In the genomic region with DNA sequence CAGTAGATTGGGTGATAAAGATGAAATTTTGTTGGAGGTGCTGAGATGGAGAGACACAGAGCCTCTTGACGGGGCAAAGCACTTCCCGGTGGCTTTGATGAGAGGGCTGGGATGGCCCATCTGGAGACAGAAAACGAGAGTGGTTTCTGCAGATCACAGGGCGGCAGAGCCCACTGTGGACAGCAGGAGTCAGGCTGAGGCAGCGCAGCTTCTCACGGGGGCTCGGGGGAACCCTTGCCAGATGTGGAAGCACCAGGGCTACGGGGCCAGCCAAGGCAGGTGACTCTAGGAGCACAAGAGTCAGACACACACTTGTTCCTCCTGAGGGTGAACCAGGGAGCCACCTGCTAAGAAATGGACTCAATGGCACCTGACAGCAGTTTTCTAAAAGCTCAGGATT, we compare ENCODE assay signal across 19 cellular contexts.
DNase-seq lines count a peak whose midpoint lies in the region; ATAC-seq and TF ChIP-seq lines count a peak whose summit lies in the region.
"Had no signal": no experiment of that assay in that cellular context is flagged by ENCODE, and none has a peak within 500 bp of the region (broad histone marks: within the 10 kb centered on the region; RNA-seq: fewer than 3 reads in every experiment).

No MANE protein-coding gene starts in this region.

- H3K4me3 ChIP-seq in RWPE2 (ENCODE audit: severe bottlenecking) (no peak overlapping the region), psoas muscle (no peak overlapping the region)

- no peaks in the 10 kb centered on the region for H3K23me2 ChIP-seq in H9 (ENCODE audit: insufficient read length, low read depth, low read length, poor library complexity, severe bottlenecking)

- H3K23ac ChIP-seq in H9 (ENCODE audit: insufficient read length, low read depth, low read length) = no peak overlapping the region

- DNase-seq in H9 (no peak), RWPE2 (ENCODE audit: low spot score) (peak; percentile 24), left lobe of liver (ENCODE audit: low spot score) (peak; percentile 18), sciatic nerve (ENCODE audit: low spot score) (peak; percentile 35), CD1c-positive myeloid dendritic cell (ENCODE audit: extremely low spot score) (no peak), activated gamma-delta T cell treated with Interleukin-2 at 50 U/mL for 16 hours (no peak), psoas muscle (no peak), cortex of kidney (lab: John Stamatoyannopoulos, UW) (no peak)
- DNase-seq: CD4-positive, CD25-positive, alpha-beta regulatory T cell; DMS153; MM.1S; NCI-H1092 treated with DMSO at 0.1 percent for 48 hours; NCI-H1694 treated with DMSO at 0.1 percent for 48 hours; NCI-H2107; NCI-H2227 treated with DMSO at 0.1 percent for 48 hours; NCI-H524 treated with DMSO at 0.1 percent for 48 hours; SIG-M5 had no signal

- peaks cover 0 to 3% of the 10 kb centered on the region in 2 experiments; a peak in 1 of 4 replicates for H3K4me1 Mint-ChIP-seq in H9
- H3K4me1 Mint-ChIP-seq: CD4-positive, CD25-positive, alpha-beta regulatory T cell had no signal

- H2BK5ac ChIP-seq in H9 (ENCODE audit: insufficient read length, low read length) = no peak overlapping the region

- H3K4me1 ChIP-seq in H9 (ENCODE audit: insufficient read depth, low read length) (no peaks in the 10 kb centered on the region), RWPE2 (ENCODE audit: insufficient read depth, poor library complexity, severe bottlenecking) (no peaks in the 10 kb centered on the region), psoas muscle (no peaks in the 10 kb centered on the region)
- H3K4me1 ChIP-seq: Caco-2 had no signal

- H3K9me3 ChIP-seq in H9 (ENCODE audit: control insufficient read depth, low read depth, low read length) (no peaks in the 10 kb centered on the region), RWPE2 (ENCODE audit: severe bottlenecking) (no peaks in the 10 kb centered on the region), psoas muscle (no peaks in the 10 kb centered on the region)
- H3K9me3 ChIP-seq: Caco-2 had no signal

- H3K27me3 ChIP-seq in H9 (ENCODE audit: insufficient read depth, low read length) = no peaks in the 10 kb centered on the region
- no peaks in the 10 kb centered on the region for H3K27me3 ChIP-seq in RWPE2 (ENCODE audit: insufficient read depth, poor library complexity, severe bottlenecking)
- H3K27me3 ChIP-seq in psoas muscle (ENCODE audit: insufficient read depth in 3 of 3, low read length in 2 of 3) = no peaks in the 10 kb centered on the region

- peak overlapping the region; percentile 18; the same call in 1 of the 2 replicates for H3K14ac ChIP-seq in H9 (ENCODE audit: insufficient read depth, low read length)

- H2BK120ac ChIP-seq in H9 (ENCODE audit: low read depth, low read length, poor library complexity, severe bottlenecking) = no peak overlapping the region

- H3K4me3 Mint-ChIP-seq in H9 = no peak overlapping the region
- H3K4me3 Mint-ChIP-seq: CD4-positive, CD25-positive, alpha-beta regulatory T cell had no signal

- no peaks in the 10 kb centered on the region; a peak in 1 of 7 replicates for H3K36me3 Mint-ChIP-seq in H9 (ENCODE audit: insufficient read depth in 1 of 3, low read depth in 3 of 3)
- H3K36me3 Mint-ChIP-seq: CD4-positive, CD25-positive, alpha-beta regulatory T cell had no signal

- H3K79me2 ChIP-seq in H9 (ENCODE audit: insufficient read depth, low read length) = no peaks in the 10 kb centered on the region

- no peaks in the 10 kb centered on the region for H3K27me3 Mint-ChIP-seq in H9 (ENCODE audit: low read depth)
- H3K27me3 Mint-ChIP-seq: CD4-positive, CD25-positive, alpha-beta regulatory T cell had no signal

- no peak overlapping the region for H3K27ac ChIP-seq in H9 (ENCODE audit: insufficient read length, low read depth, low read length)
- H3K27ac ChIP-seq in RWPE2 (ENCODE audit: poor library complexity, severe bottlenecking) = no peak overlapping the region
- no peak overlapping the region for H3K27ac ChIP-seq in psoas muscle

- H3K36me3 ChIP-seq in RWPE2 (ENCODE audit: low read depth) (no peaks in the 10 kb centered on the region), psoas muscle (ENCODE audit: insufficient read depth in 1 of 2, low read depth in 1 of 2) (no peaks in the 10 kb centered on the region)

- H3K18ac ChIP-seq in H9 (ENCODE audit: insufficient read length, low read depth, low read length) = no peak overlapping the region

- no peak overlapping the region for H2AK5ac ChIP-seq in H9 (ENCODE audit: insufficient read length, low read length)

- no peak overlapping the region for H3K27ac Mint-ChIP-seq in H9

- H3K56ac ChIP-seq in H9 (ENCODE audit: insufficient read length, low read depth, low read length) = no peak overlapping the region

- H3K4ac ChIP-seq in H9 (ENCODE audit: low read depth, low read length) = no peak overlapping the region

- TF ChIP-seq CTCF in H9 (conservative IDR thresholded peaks at IDR 0.05) = no peak
- TF ChIP-seq CTCF in RWPE2 (IDR thresholded peaks at IDR 0.05; ENCODE audit: poor library complexity, severe bottlenecking) = no peak
- no peak for TF ChIP-seq CTCF in psoas muscle (IDR thresholded peaks at IDR 0.05)

- no peaks in the 10 kb centered on the region; a peak in 2 of 5 replicates for H3K9me3 Mint-ChIP-seq in H9

- H3K79me1 ChIP-seq in H9 (ENCODE audit: insufficient read depth, low read depth, low read length, poor library complexity, severe bottlenecking) = no peaks in the 10 kb centered on the region

- H2BK12ac ChIP-seq in H9 (ENCODE audit: insufficient read length, low read depth, low read length) = no peak overlapping the region

- H2BK15ac ChIP-seq in H9 (ENCODE audit: low read depth, low read length) = no peak overlapping the region; the same call in 1 of the 2 replicates

- intact Hi-C loops in sciatic nerve (cut with DNase I) = no loop called here
- intact Hi-C loops in psoas muscle (cut with DNase I) = no loop called here

- WGBS in H9 (ENCODE audit: extremely low coverage, insufficient read length, low lambda C conversion rate) = no CpG with 5 or more reads among the region's 8 CpGs
- 63 to 82% (median 71%) methylated on average over 8 of the region's 8 CpGs for WGBS in psoas muscle, 3 donors

- H3T11ph ChIP-seq in H9 (ENCODE audit: low read length) = no peak overlapping the region

- no peak for ATAC-seq in RWPE2 (ENCODE audit: low read depth)
- no peak for ATAC-seq in left lobe of liver
- no peak for ATAC-seq in sciatic nerve
- no peak for ATAC-seq in psoas muscle
- ATAC-seq: Panc1 had no signal

- H3K4me2 ChIP-seq in H9 (ENCODE audit: insufficient read depth, insufficient read length, low read length) = no peak overlapping the region

- H2BK20ac ChIP-seq in H9 (ENCODE audit: low read depth, low read length, poor library complexity, severe bottlenecking) = no peak overlapping the region

- H2AFZ ChIP-seq in H9 (ENCODE audit: low read length) = no peak overlapping the region

- no peaks in the 10 kb centered on the region for H4K20me1 ChIP-seq in H9 (ENCODE audit: control insufficient read depth, insufficient read depth, insufficient read length)

- H4K8ac ChIP-seq in H9 (replicated peaks; ENCODE audit: insufficient read length, low read depth, low read length) = no peak overlapping the region

- H3K9ac ChIP-seq in H9 (ENCODE audit: extremely low read depth, insufficient read length, low read length) = no peak overlapping the region

- H4K91ac ChIP-seq in H9 (ENCODE audit: insufficient read length, low read depth, low read length) = no peak overlapping the region

- H4K5ac ChIP-seq in H9 (ENCODE audit: insufficient read length, low read depth, low read length) = no peak overlapping the region

Comparison
In these comparisons a context has a peak if more than half of its experiments do, and no peak if none do; other contexts are left out.
1. DNase-seq: peak in RWPE2 (single experiment), left lobe of liver (single experiment) and sciatic nerve (single experiment); none in H9 (single experiment), CD1c-positive myeloid dendritic cell (single experiment), activated gamma-delta T cell treated with Interleukin-2 at 50 U/mL for 16 hours (single experiment), psoas muscle (0 of 2) and cortex of kidney (single experiment).